In the genomic region with DNA sequence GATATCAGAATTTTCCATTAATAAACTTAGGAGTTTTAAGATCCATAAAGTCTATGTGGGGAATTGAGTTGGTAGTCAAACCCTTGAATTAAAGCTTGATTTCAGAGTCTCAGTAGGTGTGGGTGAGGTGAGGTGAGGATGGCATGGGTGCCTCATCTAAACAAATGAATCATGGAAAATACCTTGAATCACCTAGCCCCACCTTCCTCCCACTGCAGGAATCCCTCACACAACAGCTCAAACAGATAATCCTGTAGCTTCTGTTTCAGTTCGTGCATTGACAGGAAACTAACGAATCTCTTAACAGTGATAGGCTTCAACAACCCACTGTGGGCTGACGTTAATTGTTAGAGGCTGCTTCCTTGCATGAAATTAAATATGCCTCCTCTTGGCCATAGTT, we compare ENCODE assay signal across 27 cellular contexts.
A peak's percentile ranks its signal among the peaks of the same experiment; 100 is the strongest.
DNase-seq lines count a peak whose midpoint lies in the region; ATAC-seq and TF ChIP-seq lines count a peak whose summit lies in the region.
"Had no signal": no experiment of that assay in that cellular context is flagged by ENCODE, and none has a peak within 500 bp of the region (broad histone marks: within the 10 kb centered on the region; RNA-seq: fewer than 3 reads in every experiment).

No MANE protein-coding gene starts in this region.

- H3K23ac ChIP-seq in H9 (ENCODE audit: insufficient read length, low read depth, low read length) = no peak overlapping the region

- H3K4ac ChIP-seq in H9 (ENCODE audit: low read depth, low read length) = no peak overlapping the region

- H4K91ac ChIP-seq in H9 (ENCODE audit: insufficient read length, low read depth, low read length) = no peak overlapping the region

- H2BK5ac ChIP-seq in H9 (ENCODE audit: insufficient read length, low read length) = no peak overlapping the region

- no peaks in the 10 kb centered on the region for H3K36me3 ChIP-seq in RWPE2 (ENCODE audit: low read depth)
- H3K36me3 ChIP-seq: colonic mucosa, spleen, transverse colon had no signal

- H3K4me2 ChIP-seq in H9 (ENCODE audit: insufficient read depth, insufficient read length, low read length) = no peak overlapping the region

- POLR2A ChIA-PET in activated CD8-positive, alpha-beta T cell treated with anti-CD3 and anti-CD28 coated beads for 36 hours (lab: Charles Lee) = interaction anchor here (0.7 kb wide), 1 partner anchor 139 kb away, joined by 3 read pairs; no protein-coding TSS in a partner anchor
- POLR2A ChIA-PET in activated CD8-positive, alpha-beta T cell treated with anti-CD3 and anti-CD28 coated beads, Interleukin-2, amount 10 ng/mL, durations not matched to agents 7 days and 5 days (lab: Charles Lee) = interaction anchor here (0.9 kb wide), 1 partner anchor 23 kb away, joined by 3 read pairs; no protein-coding TSS in a partner anchor

- H3K4me3 Mint-ChIP-seq in activated CD8-positive, alpha-beta T cell treated with anti-CD3 and anti-CD28 coated beads for 36 hours = no peak overlapping the region
- no peak overlapping the region for H3K4me3 Mint-ChIP-seq in activated CD8-positive, alpha-beta T cell treated with anti-CD3 and anti-CD28 coated beads, Interleukin-2, amount 10 ng/mL, durations not matched to agents 7 days and 5 days
- no peak overlapping the region for H3K4me3 Mint-ChIP-seq in activated naive CD8-positive, alpha-beta T cell treated with anti-CD3 and anti-CD28 coated beads, Interleukin-2, amount 50 U/mL, for 24 hours
- no peak overlapping the region for H3K4me3 Mint-ChIP-seq in H9
- H3K4me3 Mint-ChIP-seq: HFFc6, neural crest cell had no signal

- H4K8ac ChIP-seq in H9 (replicated peaks; ENCODE audit: insufficient read length, low read depth, low read length) = no peak overlapping the region

- no peaks in the 10 kb centered on the region for H4K20me1 ChIP-seq in H9 (ENCODE audit: control insufficient read depth, insufficient read depth, insufficient read length)

- H3K79me2 ChIP-seq in H9 (ENCODE audit: insufficient read depth, low read length) = no peaks in the 10 kb centered on the region
- H3K79me2 ChIP-seq: parathyroid adenoma had no signal

- H3K9me3 ChIP-seq in RWPE2 (ENCODE audit: severe bottlenecking) (no peaks in the 10 kb centered on the region), H9 (ENCODE audit: control insufficient read depth, low read depth, low read length) (no peaks in the 10 kb centered on the region)
- H3K9me3 ChIP-seq: colonic mucosa, spleen, transverse colon had no signal

- H3K9me3 Mint-ChIP-seq in activated CD8-positive, alpha-beta T cell treated with anti-CD3 and anti-CD28 coated beads for 36 hours = no peaks in the 10 kb centered on the region
- no peaks in the 10 kb centered on the region for H3K9me3 Mint-ChIP-seq in activated CD8-positive, alpha-beta T cell treated with anti-CD3 and anti-CD28 coated beads, Interleukin-2, amount 10 ng/mL, durations not matched to agents 7 days and 5 days (ENCODE audit: insufficient read depth)
- no peaks in the 10 kb centered on the region for H3K9me3 Mint-ChIP-seq in activated naive CD8-positive, alpha-beta T cell treated with anti-CD3 and anti-CD28 coated beads, Interleukin-2, amount 50 U/mL, for 24 hours
- peaks cover 4% of the 10 kb centered on the region in 2 experiments; a peak in 2 of 5 replicates for H3K9me3 Mint-ChIP-seq in H9
- H3K9me3 Mint-ChIP-seq: HFFc6 had no signal

- no peak overlapping the region for H3K14ac ChIP-seq in H9 (ENCODE audit: insufficient read depth, low read length)

- no peak overlapping the region for H2BK20ac ChIP-seq in H9 (ENCODE audit: low read depth, low read length, poor library complexity, severe bottlenecking)

- TF ChIP-seq CTCF in activated CD8-positive, alpha-beta T cell treated with anti-CD3 and anti-CD28 coated beads for 36 hours (IDR thresholded peaks at IDR 0.05) = no peak
- TF ChIP-seq CTCF in RWPE2 (IDR thresholded peaks at IDR 0.05; ENCODE audit: poor library complexity, severe bottlenecking) (no peak), H9 (conservative IDR thresholded peaks at IDR 0.05) (no peak)

- WGBS in H9 (ENCODE audit: extremely low coverage, insufficient read length, low lambda C conversion rate) = no CpG with 5 or more reads among the region's 3 CpGs

- intact Hi-C loops in activated CD8-positive, alpha-beta T cell treated with anti-CD3 and anti-CD28 coated beads for 36 hours (cut with micrococcal nuclease) = no loop called here

- CTCF ChIA-PET in activated CD8-positive, alpha-beta T cell treated with anti-CD3 and anti-CD28 coated beads for 36 hours (lab: Charles Lee) = interaction anchor here (0.9 to 1.5 kb wide), 3 partner anchors 15 to 536 kb away, joined by 3 read pairs; no protein-coding TSS in a partner anchor
- CTCF ChIA-PET in activated CD8-positive, alpha-beta T cell treated with anti-CD3 and anti-CD28 coated beads, Interleukin-2, amount 10 ng/mL, durations not matched to agents 7 days and 5 days (lab: Charles Lee) = interaction anchor here (2.0 kb wide), 1 partner anchor 23 kb away, joined by 7 read pairs; no protein-coding TSS in a partner anchor

- H3K27me3 ChIP-seq in RWPE2 (ENCODE audit: insufficient read depth, poor library complexity, severe bottlenecking) = no peaks in the 10 kb centered on the region
- no peaks in the 10 kb centered on the region for H3K27me3 ChIP-seq in H9 (ENCODE audit: insufficient read depth, low read length)
- H3K27me3 ChIP-seq: colonic mucosa, spleen, transverse colon had no signal

- no peak overlapping the region for H3K27ac Mint-ChIP-seq in activated CD8-positive, alpha-beta T cell treated with anti-CD3 and anti-CD28 coated beads for 36 hours
- H3K27ac Mint-ChIP-seq in activated CD8-positive, alpha-beta T cell treated with anti-CD3 and anti-CD28 coated beads, Interleukin-2, amount 10 ng/mL, durations not matched to agents 7 days and 5 days = no peak overlapping the region
- H3K27ac Mint-ChIP-seq in activated naive CD8-positive, alpha-beta T cell treated with anti-CD3 and anti-CD28 coated beads, Interleukin-2, amount 50 U/mL, for 24 hours = no peak overlapping the region
- no peak overlapping the region for H3K27ac Mint-ChIP-seq in H9
- H3K27ac Mint-ChIP-seq: HFFc6 had no signal

- no peaks in the 10 kb centered on the region for H3K36me3 Mint-ChIP-seq in activated CD8-positive, alpha-beta T cell treated with anti-CD3 and anti-CD28 coated beads for 36 hours (ENCODE audit: low read depth)
- no peaks in the 10 kb centered on the region for H3K36me3 Mint-ChIP-seq in activated CD8-positive, alpha-beta T cell treated with anti-CD3 and anti-CD28 coated beads, Interleukin-2, amount 10 ng/mL, durations not matched to agents 7 days and 5 days (ENCODE audit: low read depth)
- no peaks in the 10 kb centered on the region for H3K36me3 Mint-ChIP-seq in activated naive CD8-positive, alpha-beta T cell treated with anti-CD3 and anti-CD28 coated beads, Interleukin-2, amount 50 U/mL, for 24 hours (ENCODE audit: low read depth)
- peaks cover 0 to 4% (median 3%) of the 10 kb centered on the region in 3 experiments; a peak in 1 of 7 replicates for H3K36me3 Mint-ChIP-seq in H9 (ENCODE audit: insufficient read depth in 1 of 3, low read depth in 3 of 3)

- no peaks in the 10 kb centered on the region for H3K79me1 ChIP-seq in H9 (ENCODE audit: insufficient read depth, low read depth, low read length, poor library complexity, severe bottlenecking)

- no peak overlapping the region for H2BK12ac ChIP-seq in H9 (ENCODE audit: insufficient read length, low read depth, low read length)

- no peak overlapping the region for H2AK5ac ChIP-seq in H9 (ENCODE audit: insufficient read length, low read length)

- H3K27me3 Mint-ChIP-seq in activated CD8-positive, alpha-beta T cell treated with anti-CD3 and anti-CD28 coated beads for 36 hours = peaks cover 1% of the 10 kb centered on the region
- peaks cover 5% of the 10 kb centered on the region for H3K27me3 Mint-ChIP-seq in activated CD8-positive, alpha-beta T cell treated with anti-CD3 and anti-CD28 coated beads, Interleukin-2, amount 10 ng/mL, durations not matched to agents 7 days and 5 days (ENCODE audit: low read depth)
- H3K27me3 Mint-ChIP-seq in activated naive CD8-positive, alpha-beta T cell treated with anti-CD3 and anti-CD28 coated beads, Interleukin-2, amount 50 U/mL, for 24 hours = peaks cover 2% of the 10 kb centered on the region
- peaks cover 5% of the 10 kb centered on the region; the same call in 1 of the 2 replicates for H3K27me3 Mint-ChIP-seq in H9 (ENCODE audit: low read depth)

- no peak overlapping the region for H2BK120ac ChIP-seq in H9 (ENCODE audit: low read depth, low read length, poor library complexity, severe bottlenecking)

- no peak overlapping the region for H3K56ac ChIP-seq in H9 (ENCODE audit: insufficient read length, low read depth, low read length)

- no peak overlapping the region for H2AFZ ChIP-seq in H9 (ENCODE audit: low read length)
- H2AFZ ChIP-seq: GM23248, parathyroid adenoma had no signal

- no peak overlapping the region for H3T11ph ChIP-seq in H9 (ENCODE audit: low read length)

- ATAC-seq in activated CD8-positive, alpha-beta T cell treated with anti-CD3 and anti-CD28 coated beads for 36 hours = peak; percentile 94
- ATAC-seq in activated CD8-positive, alpha-beta T cell treated with anti-CD3 and anti-CD28 coated beads, Interleukin-2, amount 10 ng/mL, durations not matched to agents 7 days and 5 days = no peak
- ATAC-seq in RWPE2 (ENCODE audit: low read depth) (peak; percentile 94), GM19328 (IDR thresholded peaks at IDR 0.05; ENCODE audit: unreplicated experiment) (no peak)
- peak; percentile 75 for ATAC-seq in activated naive CD8-positive, alpha-beta T cell treated with anti-CD3 and anti-CD28 coated beads, Interleukin-2, amount 50 U/mL, for 24 hours
- ATAC-seq: HepG2, right cardiac atrium had no signal

- H3K18ac ChIP-seq in H9 (ENCODE audit: insufficient read length, low read depth, low read length) = no peak overlapping the region

- no peak overlapping the region for H4K5ac ChIP-seq in H9 (ENCODE audit: insufficient read length, low read depth, low read length)

- no peak overlapping the region for H3K4me3 ChIP-seq in RWPE2 (ENCODE audit: severe bottlenecking)
- H3K4me3 ChIP-seq: colonic mucosa, GM23248, spleen, transverse colon had no signal

- no peak overlapping the region for H2BK15ac ChIP-seq in H9 (ENCODE audit: low read depth, low read length)

- peaks cover 9% of the 10 kb centered on the region for H3K4me1 Mint-ChIP-seq in activated CD8-positive, alpha-beta T cell treated with anti-CD3 and anti-CD28 coated beads for 36 hours (ENCODE audit: low read depth)
- H3K4me1 Mint-ChIP-seq in activated CD8-positive, alpha-beta T cell treated with anti-CD3 and anti-CD28 coated beads, Interleukin-2, amount 10 ng/mL, durations not matched to agents 7 days and 5 days (ENCODE audit: low read depth) = no peaks in the 10 kb centered on the region
- peaks cover 10% of the 10 kb centered on the region for H3K4me1 Mint-ChIP-seq in activated naive CD8-positive, alpha-beta T cell treated with anti-CD3 and anti-CD28 coated beads, Interleukin-2, amount 50 U/mL, for 24 hours
- peaks cover 0 to 7% of the 10 kb centered on the region in 2 experiments; a peak in 2 of 4 replicates for H3K4me1 Mint-ChIP-seq in H9
- H3K4me1 Mint-ChIP-seq: neural crest cell had no signal

- H3K23me2 ChIP-seq in H9 (ENCODE audit: insufficient read length, low read depth, low read length, poor library complexity, severe bottlenecking) = no peaks in the 10 kb centered on the region

- DNase-seq in activated CD8-positive, alpha-beta T cell treated with anti-CD3 and anti-CD28 coated beads for 36 hours = peak; percentile 46
- DNase-seq in activated CD8-positive, alpha-beta T cell treated with anti-CD3 and anti-CD28 coated beads, Interleukin-2, amount 10 ng/mL, durations not matched to agents 7 days and 5 days = no peak
- DNase-seq in RWPE2 (ENCODE audit: low spot score) = no peak
- no peak for DNase-seq in activated naive CD8-positive, alpha-beta T cell treated with anti-CD3 and anti-CD28 coated beads, Interleukin-2, amount 50 U/mL, for 24 hours
- peak; percentile 3 for DNase-seq in stimulated activated CD4-positive, alpha-beta T cell treated with anti-CD3 and anti-CD28 coated beads, Interleukin-4, amount 100 ng/mL, for 1 hour
- no peak for DNase-seq in H9
- no peak for DNase-seq in NCI-H1048 (lab: John Stamatoyannopoulos, UW)
- DNase-seq: ACHN; activated CD8-positive, alpha-beta memory T cell treated with anti-CD3 and anti-CD28 coated beads, Interleukin-2, amount 50 U/mL, for 48 hours; activated gamma-delta T cell treated with Interleukin-2 at 50 U/mL for 16 hours; colonic mucosa; effector memory CD4-positive, alpha-beta T cell; foreskin fibroblast; GM23248; HFFc6; Karpas-422; NCI-H146; NCI-H446; NCI-H774; right cardiac atrium; spleen; stimulated activated CD8-positive, alpha-beta memory T cell treated with anti-CD3 and anti-CD28 coated beads, Interleukin-4, amount 100 ng/mL, for 48 hours; transverse colon had no signal

- H3K27ac ChIP-seq in RWPE2 (ENCODE audit: poor library complexity, severe bottlenecking) (no peak overlapping the region), H9 (ENCODE audit: insufficient read length, low read depth, low read length) (no peak overlapping the region)
- H3K27ac ChIP-seq: colonic mucosa, GM23248, parathyroid adenoma, spleen, transverse colon had no signal

- no peaks in the 10 kb centered on the region for H3K4me1 ChIP-seq in RWPE2 (ENCODE audit: insufficient read depth, poor library complexity, severe bottlenecking)
- H3K4me1 ChIP-seq in H9 (ENCODE audit: insufficient read depth, low read length) = no peaks in the 10 kb centered on the region
- H3K4me1 ChIP-seq: colonic mucosa, spleen, transverse colon had no signal

- no peak overlapping the region for H3K9ac ChIP-seq in H9 (ENCODE audit: extremely low read depth, insufficient read length, low read length)
- H3K9ac ChIP-seq: GM23248, parathyroid adenoma had no signal

Comparison
In these comparisons a context has a peak if more than half of its experiments do, and no peak if none do; other contexts are left out.
1. ATAC-seq: peak in activated CD8-positive, alpha-beta T cell treated with anti-CD3 and anti-CD28 coated beads for 36 hours (single experiment), RWPE2 (single experiment) and activated naive CD8-positive, alpha-beta T cell treated with anti-CD3 and anti-CD28 coated beads, Interleukin-2, amount 50 U/mL, for 24 hours (single experiment); none in activated CD8-positive, alpha-beta T cell treated with anti-CD3 and anti-CD28 coated beads, Interleukin-2, amount 10 ng/mL, durations not matched to agents 7 days and 5 days (single experiment) and GM19328 (single experiment).
2. DNase-seq: peak in activated CD8-positive, alpha-beta T cell treated with anti-CD3 and anti-CD28 coated beads for 36 hours (single experiment) and stimulated activated CD4-positive, alpha-beta T cell treated with anti-CD3 and anti-CD28 coated beads, Interleukin-4, amount 100 ng/mL, for 1 hour (single experiment); none in activated CD8-positive, alpha-beta T cell treated with anti-CD3 and anti-CD28 coated beads, Interleukin-2, amount 10 ng/mL, durations not matched to agents 7 days and 5 days (single experiment), RWPE2 (single experiment), activated naive CD8-positive, alpha-beta T cell treated with anti-CD3 and anti-CD28 coated beads, Interleukin-2, amount 50 U/mL, for 24 hours (single experiment), H9 (single experiment) and NCI-H1048 (single experiment).